Comparison of ENCODE assay signal across 12 cellular contexts in the genomic region with DNA sequence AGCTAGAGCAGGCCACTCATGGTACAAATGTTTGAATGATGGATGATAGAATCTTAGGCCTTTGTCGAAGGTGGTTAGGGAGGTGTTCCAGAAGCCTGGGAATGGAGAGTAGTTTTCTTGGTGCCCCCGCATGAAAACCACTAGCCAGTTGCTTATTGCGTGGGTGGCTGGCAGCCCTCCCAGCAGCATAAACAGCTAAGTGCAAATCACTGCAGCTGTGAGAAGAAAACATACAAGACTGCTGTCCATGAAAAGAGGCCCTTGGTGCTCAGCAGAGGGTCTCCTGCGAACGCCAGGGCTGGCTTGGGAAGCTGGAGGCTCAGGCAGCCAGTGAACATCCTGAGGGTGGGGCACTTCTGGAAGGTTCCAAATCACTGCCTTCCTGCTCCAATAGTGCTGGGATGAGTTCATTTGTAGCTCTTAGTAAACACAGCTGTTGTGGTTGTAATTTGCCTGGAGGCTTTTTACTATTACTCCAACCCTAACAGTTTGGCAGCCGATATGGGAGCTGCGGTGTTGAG.
DNase-seq lines count a peak whose midpoint lies in the region; ATAC-seq and TF ChIP-seq lines count a peak whose summit lies in the region.
"Had no signal": no experiment of that assay in that cellular context is flagged by ENCODE, and none has a peak within 500 bp of the region (broad histone marks: within the 10 kb centered on the region; RNA-seq: fewer than 3 reads in every experiment).

No MANE protein-coding gene starts in this region.

- intact Hi-C loops in sigmoid colon (cut with DNase I) = loop anchor here (10.0 kb wide), 1 partner anchor 542 kb away; the partner anchor contains the start of gene CCNT2

- TF ChIP-seq POLR2A in sigmoid colon (IDR thresholded peaks at IDR 0.05) = no peak

- TF ChIP-seq CTCF in sigmoid colon (IDR thresholded peaks at IDR 0.05) = no peak

- peak overlapping the region in 1 of 4 donors; percentile 12 for H3K27ac ChIP-seq in sigmoid colon

- WGBS in sigmoid colon, 2 donors = 74 to 82% methylated on average over 7 of the region's 7 CpGs

- no peaks in the 10 kb centered on the region for H3K36me3 ChIP-seq in sigmoid colon

- no peak overlapping the region for H3K4me3 ChIP-seq in sigmoid colon
- H3K4me3 ChIP-seq: stomach had no signal

- no peaks in the 10 kb centered on the region for H3K9me3 ChIP-seq in sigmoid colon
- H3K9me3 ChIP-seq: stomach had no signal

- DNase-seq in ELF-1 (ENCODE audit: low read depth, low spot score) (peak; percentile 10), T1000 (lab: John Stamatoyannopoulos, UW) (peak; percentile 42), globus pallidus (ENCODE audit: low spot score) (peak; percentile 47), sigmoid colon (peak; percentile 61), HUDEP-2 (lab: John Stamatoyannopoulos, UW; ENCODE audit: unreplicated experiment in 76 of 76) (no peak), HuH-7 (ENCODE audit: low spot score) (no peak)
- DNase-seq: activated T-cell treated with anti-CD3 and anti-CD28 coated beads, Interleukin-2, amount 50 U/mL, for 48 hours; GOT3; SHP77 treated with DMSO at 0.1 percent for 48 hours; stomach had no signal

- no peak for ATAC-seq in GM19452 (IDR thresholded peaks at IDR 0.05; ENCODE audit: unreplicated experiment)
- ATAC-seq in GM21515 (IDR thresholded peaks at IDR 0.05; ENCODE audit: unreplicated experiment) = no peak

- TF ChIP-seq EP300 in sigmoid colon (IDR thresholded peaks at IDR 0.05) = no peak

- peaks cover 0 to 46% (median 33%) of the 10 kb centered on the region in 4 donors for H3K4me1 ChIP-seq in sigmoid colon

- H3K27me3 ChIP-seq in sigmoid colon = no peaks in the 10 kb centered on the region
- H3K27me3 ChIP-seq: stomach had no signal

Comparison
In these comparisons a context has a peak if more than half of its experiments do, and no peak if none do; other contexts are left out.
1. DNase-seq: peak in ELF-1 (single experiment), T1000 (single experiment), globus pallidus (single experiment) and sigmoid colon (single experiment); none in HUDEP-2 (0 of 76) and HuH-7 (single experiment).